In the genomic region with DNA sequence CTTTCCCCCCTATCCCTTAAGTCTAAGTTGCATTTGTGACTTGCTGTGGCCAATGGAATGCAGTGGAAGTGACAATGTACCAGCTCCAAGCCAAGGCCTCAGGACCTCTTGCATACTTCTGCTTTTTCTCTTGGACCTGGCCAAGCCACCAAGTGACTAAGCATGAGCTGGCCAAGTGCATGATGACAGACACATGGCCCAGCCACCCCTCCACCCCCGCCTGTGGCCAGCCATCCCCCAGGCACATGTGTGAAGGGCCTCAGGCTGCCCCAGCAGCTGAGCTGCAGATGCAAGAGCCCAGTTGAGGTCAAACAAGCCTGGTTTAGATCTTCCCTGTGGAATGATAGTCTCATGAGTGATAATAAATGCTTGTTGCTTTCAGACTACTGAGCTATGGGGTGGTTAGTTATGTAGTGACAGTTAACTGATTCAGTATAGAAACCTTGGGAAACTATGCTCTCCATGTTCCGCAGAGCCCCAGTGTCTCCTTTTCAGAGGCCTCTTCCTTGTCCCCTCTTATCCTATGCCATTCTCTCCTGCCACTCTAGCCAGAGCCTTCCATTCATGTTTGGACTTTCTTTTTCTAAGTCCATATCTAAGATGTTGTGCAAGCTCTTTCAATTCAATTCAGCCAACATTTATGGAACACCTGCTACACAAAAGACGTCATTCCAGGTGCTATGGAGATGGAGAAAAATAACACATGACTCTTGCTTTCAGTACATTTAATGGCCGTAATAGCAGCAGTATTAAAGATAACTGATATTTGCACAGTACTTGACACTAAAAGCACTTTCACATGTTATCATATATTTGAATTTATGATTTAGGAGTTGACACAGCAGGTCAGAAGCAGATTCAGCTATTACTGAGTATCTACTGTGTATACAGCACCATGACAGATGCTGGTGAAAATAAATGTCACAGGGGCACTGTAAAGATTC, we compare ENCODE assay signal across 8 cellular contexts.
A peak's percentile ranks its signal among the peaks of the same experiment; 100 is the strongest.
DNase-seq lines count a peak whose midpoint lies in the region; ATAC-seq, FAIRE-seq and TF ChIP-seq lines count a peak whose summit lies in the region.

No MANE protein-coding gene starts in this region.

- peak; percentile 94 for FAIRE-seq in RCC 7860 (lab: Jason Lieb, UNC)

- ATAC-seq in HG02571 (IDR thresholded peaks at IDR 0.05; ENCODE audit: unreplicated experiment), result no peak

- DNase-seq in NCI-H2196 (lab: John Stamatoyannopoulos, UW; ENCODE audit: unreplicated experiment) (peak; percentile 32), NCI-H2196 treated with DMSO at 0.1 percent for 48 hours (lab: John Stamatoyannopoulos, UW; ENCODE audit: unreplicated experiment) (no peak), RCC 7860 (ENCODE audit: low spot score) (peak; percentile 90), fibroblast of mammary gland (ENCODE audit: low read depth) (peak; percentile 98), retinal pigment epithelial cell (ENCODE audit: low read depth) (peak; percentile 29), NCI-H2107 treated with DMSO at 0.1 percent for 48 hours (lab: John Stamatoyannopoulos, UW; ENCODE audit: unreplicated experiment) (no peak)
- no peak for DNase-seq in effector CD8-positive, alpha-beta T cell (lab: John Stamatoyannopoulos, UW)

- TF ChIP-seq CTCF in fibroblast of mammary gland (conservative IDR thresholded peaks at IDR 0.05; ENCODE audit: control insufficient read depth, insufficient read depth, low read depth, low read length), result no peak
- TF ChIP-seq CTCF in retinal pigment epithelial cell (conservative IDR thresholded peaks at IDR 0.05; ENCODE audit: low read depth, low read length), result no peak

- H3K4me3 ChIP-seq in fibroblast of mammary gland (ENCODE audit: control insufficient read depth, low read depth, low read length) (no peak overlapping the region), retinal pigment epithelial cell (ENCODE audit: low read length) (no peak overlapping the region)

Comparison
In these comparisons a context has a peak if more than half of its experiments do, and no peak if none do; other contexts are left out.
1. DNase-seq: peak in NCI-H2196 (single experiment), RCC 7860 (single experiment), fibroblast of mammary gland (single experiment) and retinal pigment epithelial cell (single experiment); none in NCI-H2196 treated with DMSO at 0.1 percent for 48 hours (single experiment), NCI-H2107 treated with DMSO at 0.1 percent for 48 hours (single experiment) and effector CD8-positive, alpha-beta T cell (single experiment).